In the genomic region with DNA sequence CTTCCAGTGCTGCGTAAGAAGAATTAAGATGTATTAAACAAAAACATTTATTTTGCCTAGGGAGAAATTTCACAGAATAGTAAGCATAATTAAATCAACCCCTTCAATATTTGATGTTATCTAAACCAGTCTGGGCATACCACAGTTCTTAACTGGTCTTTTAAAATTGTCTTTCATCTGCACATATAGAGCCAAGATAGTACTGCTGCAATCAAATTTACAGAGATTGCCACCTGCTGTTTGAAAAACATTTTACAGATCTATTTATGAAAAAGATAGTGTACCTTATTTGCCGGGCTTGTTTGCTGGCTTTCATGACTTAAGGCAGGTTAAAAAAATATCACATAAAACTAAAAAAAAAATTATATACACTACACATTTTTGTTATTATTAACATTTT, we compare ENCODE assay signal across 11 cellular contexts.
DNase-seq lines count a peak whose midpoint lies in the region; ATAC-seq and TF ChIP-seq lines count a peak whose summit lies in the region.
"Had no signal": no experiment of that assay in that cellular context is flagged by ENCODE, and none has a peak within 500 bp of the region (broad histone marks: within the 10 kb centered on the region; RNA-seq: fewer than 3 reads in every experiment).

No MANE protein-coding gene starts in this region.

- TF ChIP-seq EP300 in gastroesophageal sphincter (IDR thresholded peaks at IDR 0.05): no peak

- no peak overlapping the region for H3K9ac ChIP-seq in OCI-LY3 (ENCODE audit: low read length)

- H3K4me2 ChIP-seq in OCI-LY3 (ENCODE audit: low read length): no peak overlapping the region

- CTCF ChIA-PET in activated CD8-positive, alpha-beta memory T cell treated with anti-CD3 and anti-CD28 coated beads, Interleukin-2, amount 10 ng/mL, durations not matched to agents 7 days and 5 days (lab: Charles Lee): no interaction called here

- H3K4me1 ChIP-seq in OCI-LY3 (ENCODE audit: low read length): peaks cover 10% of the 10 kb centered on the region
- no peaks in the 10 kb centered on the region for H3K4me1 ChIP-seq in gastroesophageal sphincter
- H3K4me1 ChIP-seq: thyroid gland had no signal

- no peak overlapping the region for H2AFZ ChIP-seq in OCI-LY3 (ENCODE audit: low read depth, low read length)

- H3K4me3 Mint-ChIP-seq in activated CD8-positive, alpha-beta memory T cell treated with anti-CD3 and anti-CD28 coated beads, Interleukin-2, amount 10 ng/mL, durations not matched to agents 7 days and 5 days: no peak overlapping the region

- no peaks in the 10 kb centered on the region for H3K9me3 Mint-ChIP-seq in activated CD8-positive, alpha-beta memory T cell treated with anti-CD3 and anti-CD28 coated beads, Interleukin-2, amount 10 ng/mL, durations not matched to agents 7 days and 5 days (ENCODE audit: low read depth)

- 53 to 57% methylated on average over 2 of the region's 2 CpGs for WGBS in gastroesophageal sphincter (ENCODE audit: low coverage in 1 of 2), 2 donors

- no peaks in the 10 kb centered on the region for H3K79me2 ChIP-seq in OCI-LY3 (ENCODE audit: low read length)

- H3K36me3 ChIP-seq in OCI-LY3 (replicated peaks; ENCODE audit: low read depth, low read length): no peaks in the 10 kb centered on the region
- H3K36me3 ChIP-seq in gastroesophageal sphincter: no peaks in the 10 kb centered on the region
- H3K36me3 ChIP-seq: thyroid gland had no signal

- no peaks in the 10 kb centered on the region for H4K20me1 ChIP-seq in OCI-LY3 (ENCODE audit: insufficient read depth, low read length)

- no peaks in the 10 kb centered on the region for H3K27me3 ChIP-seq in OCI-LY3 (ENCODE audit: low read depth, low read length)
- no peaks in the 10 kb centered on the region for H3K27me3 ChIP-seq in gastroesophageal sphincter
- H3K27me3 ChIP-seq: thyroid gland had no signal

- no peak overlapping the region for H3K27ac Mint-ChIP-seq in activated CD8-positive, alpha-beta memory T cell treated with anti-CD3 and anti-CD28 coated beads, Interleukin-2, amount 10 ng/mL, durations not matched to agents 7 days and 5 days

- H3K4me1 Mint-ChIP-seq in activated CD8-positive, alpha-beta memory T cell treated with anti-CD3 and anti-CD28 coated beads, Interleukin-2, amount 10 ng/mL, durations not matched to agents 7 days and 5 days: no peaks in the 10 kb centered on the region

- no peak overlapping the region for H3K27ac ChIP-seq in OCI-LY3 (ENCODE audit: low read length)
- no peak overlapping the region for H3K27ac ChIP-seq in gastroesophageal sphincter
- H3K27ac ChIP-seq: thyroid gland had no signal

- no peak for TF ChIP-seq POLR2A in GM18505 (IDR thresholded peaks at IDR 0.05; ENCODE audit: borderline replicate concordance, extremely low read depth, insufficient read depth, insufficient read length)
- TF ChIP-seq POLR2A in gastroesophageal sphincter (IDR thresholded peaks at IDR 0.05): no peak

- TF ChIP-seq CTCF in GM12865 (IDR thresholded peaks at IDR 0.05; ENCODE audit: insufficient read depth, low read depth, low read length, missing control alignments) (no peak), OCI-LY3 (IDR thresholded peaks at IDR 0.05; ENCODE audit: low read depth, low read length) (peak; percentile 60), fibroblast of mammary gland (conservative IDR thresholded peaks at IDR 0.05; ENCODE audit: control insufficient read depth, insufficient read depth, low read depth, low read length) (peak; percentile 6), gastroesophageal sphincter (IDR thresholded peaks at IDR 0.05) (peak in 1 of 4 experiments; percentile 16)

- H3K27me3 Mint-ChIP-seq in activated CD8-positive, alpha-beta memory T cell treated with anti-CD3 and anti-CD28 coated beads, Interleukin-2, amount 10 ng/mL, durations not matched to agents 7 days and 5 days: no peaks in the 10 kb centered on the region

- ATAC-seq in GM21528 (IDR thresholded peaks at IDR 0.05; ENCODE audit: low FRiP score, unreplicated experiment): no peak
- no peak for ATAC-seq in activated CD8-positive, alpha-beta memory T cell treated with anti-CD3 and anti-CD28 coated beads, Interleukin-2, amount 10 ng/mL, durations not matched to agents 7 days and 5 days
- no peak for ATAC-seq in GM18505 (IDR thresholded peaks at IDR 0.05; ENCODE audit: unreplicated experiment)
- no peak for ATAC-seq in gastroesophageal sphincter

- no peaks in the 10 kb centered on the region for H3K36me3 Mint-ChIP-seq in activated CD8-positive, alpha-beta memory T cell treated with anti-CD3 and anti-CD28 coated beads, Interleukin-2, amount 10 ng/mL, durations not matched to agents 7 days and 5 days

- peak; percentile 13 for DNase-seq in A172 (ENCODE audit: low spot score)
- DNase-seq in GM12865 (ENCODE audit: low read depth): peak; percentile 3
- peak; percentile 1 for DNase-seq in fibroblast of mammary gland (ENCODE audit: low read depth)
- no peak for DNase-seq in activated CD8-positive, alpha-beta memory T cell treated with anti-CD3 and anti-CD28 coated beads, Interleukin-2, amount 10 ng/mL, durations not matched to agents 7 days and 5 days
- DNase-seq: effector CD4-positive, alpha-beta T cell; mammary epithelial cell; thyroid gland had no signal

- H3K9me3 ChIP-seq in OCI-LY3 (ENCODE audit: insufficient read depth, low read length) (no peaks in the 10 kb centered on the region), gastroesophageal sphincter (no peaks in the 10 kb centered on the region)
- H3K9me3 ChIP-seq: thyroid gland had no signal

- H3K4me3 ChIP-seq in GM12865 (ENCODE audit: low read depth, low read length): no peak overlapping the region
- H3K4me3 ChIP-seq in OCI-LY3 (ENCODE audit: low read length): no peak overlapping the region
- no peak overlapping the region for H3K4me3 ChIP-seq in fibroblast of mammary gland (ENCODE audit: control insufficient read depth, low read depth, low read length)
- H3K4me3 ChIP-seq in gastroesophageal sphincter: no peak overlapping the region
- H3K4me3 ChIP-seq: thyroid gland had no signal
